ENCODE assay signal across 23 cellular contexts in the genomic region with DNA sequence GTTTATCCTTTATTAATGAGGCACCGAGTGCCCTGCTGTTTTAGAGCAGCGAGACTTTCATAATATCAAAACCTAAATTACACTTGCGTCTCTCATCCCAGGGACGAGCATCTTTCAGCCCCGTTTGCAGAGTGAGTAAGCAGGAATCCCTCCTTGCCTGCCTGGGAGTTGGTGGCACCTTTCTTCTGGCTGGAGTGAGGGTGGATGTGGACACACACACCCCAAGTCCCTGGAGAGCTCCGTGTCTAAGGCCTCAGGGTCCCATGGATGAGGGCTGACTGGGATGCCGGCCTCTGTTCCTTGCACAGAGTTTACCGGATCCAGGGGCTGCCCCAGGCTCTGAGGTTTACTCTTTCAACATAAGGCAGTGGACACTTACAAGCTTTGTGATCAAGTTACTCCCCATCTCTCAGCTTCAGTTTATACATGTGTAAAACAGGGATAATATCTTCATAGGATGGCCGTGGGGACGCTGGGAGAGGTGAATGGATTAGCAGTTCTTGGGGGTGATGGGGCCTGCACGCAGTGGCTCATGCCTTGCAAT.
"Had no signal": no experiment of that assay in that cellular context is flagged by ENCODE, and none has a peak within 500 bp of the region (broad histone marks: within the 10 kb centered on the region; RNA-seq: fewer than 3 reads in every experiment).

No MANE protein-coding gene starts in this region.

- H3K4me1 ChIP-seq: parathyroid adenoma had no signal

- H3K36me3 Mint-ChIP-seq: activated naive CD8-positive, alpha-beta T cell treated with anti-CD3 and anti-CD28 coated beads for 36 hours; brain; neural progenitor cell; T-cell had no signal

- H3K79me2 ChIP-seq: parathyroid adenoma had no signal

- H3K4me3 Mint-ChIP-seq: activated naive CD8-positive, alpha-beta T cell treated with anti-CD3 and anti-CD28 coated beads for 36 hours; activated T-cell treated with anti-CD3 and anti-CD28 coated beads, Interleukin-2, amount 50 U/mL, for 4 hours; brain; central memory CD8-positive, alpha-beta T cell; dendritic cell treated with granulocyte-macrophage colony-stimulating factor and Interleukin-4, amounts not matched to agents 40 ng/mL and 50 ng/mL, for 4 days; effector memory CD8-positive, alpha-beta T cell; immature natural killer cell; neural progenitor cell; T-cell had no signal

- H3K27ac Mint-ChIP-seq: activated naive CD8-positive, alpha-beta T cell treated with anti-CD3 and anti-CD28 coated beads for 36 hours; dendritic cell treated with granulocyte-macrophage colony-stimulating factor and Interleukin-4, amounts not matched to agents 40 ng/mL and 50 ng/mL, for 4 days; effector memory CD8-positive, alpha-beta T cell; immature natural killer cell; neural progenitor cell; T-cell had no signal

- H3K4me3 ChIP-seq: neural progenitor cell, skin epidermis, suprapubic skin, upper lobe of left lung had no signal

- H3K4me2 ChIP-seq: neural progenitor cell had no signal

- H3K36me3 ChIP-seq: neural progenitor cell, suprapubic skin, upper lobe of left lung had no signal

- H3K9ac ChIP-seq: neural progenitor cell, parathyroid adenoma had no signal

- H2AFZ ChIP-seq: neural progenitor cell, parathyroid adenoma had no signal

- H3K9me3 ChIP-seq: suprapubic skin, upper lobe of left lung had no signal

- DNase-seq: activated CD4-positive, alpha-beta T cell treated with anti-CD3 and anti-CD28 coated beads for 1 hour; activated CD4-positive, alpha-beta T cell treated with anti-CD3 and anti-CD28 coated beads, Interleukin-2, amount 50 U/mL, for 4 hours; activated gamma-delta T cell; activated naive CD8-positive, alpha-beta T cell treated with anti-CD3 and anti-CD28 coated beads for 36 hours; activated T-cell treated with anti-CD3 and anti-CD28 coated beads, Interleukin-2, amount 50 U/mL, for 4 hours; amygdala; effector memory CD8-positive, alpha-beta T cell; immature natural killer cell; retina; stimulated activated CD4-positive, alpha-beta T cell treated with anti-CD3 and anti-CD28 coated beads, Interleukin-15, amount 100 ng/mL, for 24 hours; stimulated activated CD4-positive, alpha-beta T cell treated with anti-CD3 and anti-CD28 coated beads, Interleukin-4, amount 100 ng/mL, for 24 hours; stimulated activated naive CD4-positive, alpha-beta T cell; T1000; upper lobe of left lung had no signal

- ATAC-seq: activated T-cell treated with anti-CD3 and anti-CD28 coated beads, Interleukin-2, amount 50 U/mL, for 4 hours; effector memory CD8-positive, alpha-beta T cell; T-cell had no signal

- H3K27ac ChIP-seq: epithelial cell of prostate, neural progenitor cell, parathyroid adenoma, skin epidermis, suprapubic skin, upper lobe of left lung had no signal

- H3K9me3 Mint-ChIP-seq: activated naive CD8-positive, alpha-beta T cell treated with anti-CD3 and anti-CD28 coated beads for 36 hours; activated T-cell treated with anti-CD3 and anti-CD28 coated beads, Interleukin-2, amount 50 U/mL, for 4 hours; central memory CD8-positive, alpha-beta T cell; dendritic cell treated with granulocyte-macrophage colony-stimulating factor and Interleukin-4, amounts not matched to agents 40 ng/mL and 50 ng/mL, for 4 days; effector memory CD8-positive, alpha-beta T cell; immature natural killer cell; neural progenitor cell; T-cell had no signal
